12 cellular contexts compared by ENCODE assay signal in genomic region chr19:38211206-38211605, GRCh38. TPM values are rescaled to one million over a fixed set of nuclear protein-coding genes. Genes with fewer than 3 reads are reported as not detected.
DNase-seq lines count a peak whose midpoint lies in the region; ATAC-seq, FAIRE-seq and TF ChIP-seq lines count a peak whose summit lies in the region.
"Had no signal": no experiment of that assay in that cellular context is flagged by ENCODE, and none has a peak within 500 bp of the region (broad histone marks: within the 10 kb centered on the region; RNA-seq: fewer than 3 reads in every experiment).

No MANE protein-coding gene starts in this region.

- DNase-seq in H7 (peak; percentile 86), astrocyte of the cerebellum (ENCODE audit: low read depth) (no peak), kidney epithelial cell (ENCODE audit: low read depth) (no peak), stomach (no peak), H54 (ENCODE audit: insufficient read length, low spot score) (no peak), OCI-M1 (lab: John Stamatoyannopoulos, UW) (no peak)
- DNase-seq: HCEC 1CT, pancreas, PC-9 had no signal

- H3K36me3 ChIP-seq in H7 (replicated peaks; ENCODE audit: control insufficient read depth, insufficient read depth, low read length) (no peaks in the 10 kb centered on the region), kidney epithelial cell (ENCODE audit: control insufficient read depth, insufficient read depth, low read length) (peaks cover 2% of the 10 kb centered on the region), stomach (peaks cover 3 to 14% (median 9%) of the 10 kb centered on the region in 4 donors)
- H3K36me3 ChIP-seq: colonic mucosa, uterus had no signal

- TF ChIP-seq POLR2A in stomach (IDR thresholded peaks at IDR 0.05), result no peak
- TF ChIP-seq POLR2A in H54 (IDR thresholded peaks at IDR 0.05; ENCODE audit: low read depth, low read length), result no peak

- TF ChIP-seq EP300 in stomach (IDR thresholded peaks at IDR 0.05), result no peak

- WGBS in stomach, 5 donors, result 2 to 5% (median 4%) methylated on average over 25 to 29 of the region's 29 CpGs

- no peak for ATAC-seq in HG02973 (IDR thresholded peaks at IDR 0.05; ENCODE audit: unreplicated experiment)

- intact Hi-C loops in stomach (cut with DNase I; ENCODE audit: low total_unique reads), result no loop called here

- no peaks in the 10 kb centered on the region for H3K9me3 ChIP-seq in stomach
- H3K9me3 ChIP-seq: colonic mucosa, pancreas, uterus had no signal

- FAIRE-seq in H54 (lab: Jason Lieb, UNC), result no peak
- FAIRE-seq: pancreas had no signal

- TF ChIP-seq CTCF in astrocyte of the cerebellum (IDR thresholded peaks at IDR 0.05; ENCODE audit: low read depth, low read length, missing control alignments) (peak; percentile 21), kidney epithelial cell (IDR thresholded peaks at IDR 0.05; ENCODE audit: insufficient read depth, low read length, poor library complexity, severe bottlenecking) (peak; percentile 14), stomach (IDR thresholded peaks at IDR 0.05) (no peak)

- H3K4me1 ChIP-seq in stomach, result peaks cover 25 to 31% (median 29%) of the 10 kb centered on the region in 4 donors
- H3K4me1 ChIP-seq: colonic mucosa, pancreas had no signal

- H3K27me3 ChIP-seq in H7 (ENCODE audit: control insufficient read depth, insufficient read depth, low read length) (peaks cover 12% of the 10 kb centered on the region; the same call in 1 of the 2 replicates), kidney epithelial cell (ENCODE audit: control insufficient read depth, insufficient read depth, low read length) (peaks cover 19% of the 10 kb centered on the region), stomach (peaks cover 7 to 88% (median 37%) of the 10 kb centered on the region in 3 donors)
- H3K27me3 ChIP-seq: pancreas had no signal

- in situ Hi-C loops in astrocyte of the cerebellum (cut with HindIII; ENCODE audit: low sequenced_read_pairs), result no loop called here

- H3K27ac ChIP-seq in stomach, result peak overlapping the region in 2 of 5 donors; percentile 66 to 77
- H3K27ac ChIP-seq: colonic mucosa, pancreas, PC-9 had no signal

- peak overlapping the region; percentile 44 for H3K4me3 ChIP-seq in H7 (ENCODE audit: insufficient read depth, low read depth, low read length)
- no peak overlapping the region for H3K4me3 ChIP-seq in astrocyte of the cerebellum (ENCODE audit: low read depth, low read length)
- H3K4me3 ChIP-seq in kidney epithelial cell (ENCODE audit: low read depth, low read length), result no peak overlapping the region
- peak overlapping the region in 3 of 4 donors; percentile 14 to 22 (median 21) for H3K4me3 ChIP-seq in stomach
- H3K4me3 ChIP-seq: colonic mucosa, pancreas, PC-9, uterus had no signal

RNA-seq across cellular contexts. Expression of gene DPF1, which starts 12.8 kb away (rescaled TPM):
- 3.0 and 5.5 TPM in 2 replicates for total RNA-seq in H7 (2014; rRNA removed; shearing (Covaris generic))
- total RNA-seq in kidney epithelial cell (1.5 and 2.1 TPM in 2 replicates), stomach (not detected)
- polyA plus RNA-seq in stomach, result under 1 TPM in 2 of 3 donors, not detected in 1; 0.12 to 0.43 TPM
- total RNA-seq: colonic mucosa had no signal

RNA-seq across cellular contexts. Expression of gene PPP1R14A, which starts 45.0 kb away (rescaled TPM):
- 3.5 and 3.7 TPM in 2 replicates for total RNA-seq in H7 (2014; rRNA removed; shearing (Covaris generic))
- 1.6 and 5.3 TPM in 2 replicates for total RNA-seq in kidney epithelial cell
- 100 to 1,000 TPM in 1 of 5 donors, 10 to 100 TPM in 3, 1 to 10 TPM in 1; 8.8 to 197 (median 31.6) TPM for total RNA-seq in stomach
- 100 to 1,000 TPM in 1 of 3 donors, 10 to 100 TPM in 2; 53.2 to 138 (median 54.9) TPM for polyA plus RNA-seq in stomach
- total RNA-seq: PC-9 had no signal

RNA-seq across cellular contexts. Expression of gene SPINT2, which starts 53.2 kb away (rescaled TPM):
- total RNA-seq in H7 (2014; rRNA removed; shearing (Covaris generic)), result 143 and 153 TPM in 2 replicates
- total RNA-seq in kidney epithelial cell (591 and 806 TPM in 2 replicates), stomach (1,000 to 10,000 TPM in 1 of 5 donors, 100 to 1,000 TPM in 2, 10 to 100 TPM in 2; 29.8 to 1,508 (median 255) TPM)
- 100 to 1,000 TPM in 2 of 3 donors, 10 to 100 TPM in 1; 54.5 to 255 (median 184) TPM for polyA plus RNA-seq in stomach

Comparison
In these comparisons a context has a peak if more than half of its experiments do, and no peak if none do; other contexts are left out.
1. H3K4me3 ChIP-seq: peak in H7 (single experiment) and stomach (3 of 4); none in astrocyte of the cerebellum (single experiment) and kidney epithelial cell (single experiment).
2. CTCF ChIP-seq: peak in astrocyte of the cerebellum (single experiment) and kidney epithelial cell (single experiment); none in stomach (0 of 7).